20 cellular contexts compared by ENCODE assay signal in genomic region chr5:76406567-76407155, GRCh38. TPM values are rescaled to one million over a fixed set of nuclear protein-coding genes. Genes with fewer than 3 reads are reported as not detected.
DNase-seq lines count a peak whose midpoint lies in the region; ATAC-seq and TF ChIP-seq lines count a peak whose summit lies in the region.
"Had no signal": no experiment of that assay in that cellular context is flagged by ENCODE, and none has a peak within 500 bp of the region (broad histone marks: within the 10 kb centered on the region; RNA-seq: fewer than 3 reads in every experiment).

No MANE protein-coding gene starts in this region.

- peak overlapping the region; percentile 50 for H3K4me3 Mint-ChIP-seq in T-helper 17 cell

- no peak for TF ChIP-seq CTCF in lower lobe of right lung (IDR thresholded peaks at IDR 0.05)

- H3K36me3 ChIP-seq in lower lobe of right lung: no peaks in the 10 kb centered on the region
- H3K36me3 ChIP-seq: ascending aorta, upper lobe of left lung had no signal

- H3K27me3 Mint-ChIP-seq in T-helper 17 cell: no peaks in the 10 kb centered on the region

- intact Hi-C loops in lower lobe of right lung (cut with DNase I): no loop called here

- H3K36me3 Mint-ChIP-seq in T-helper 17 cell (ENCODE audit: low read depth): peaks cover 7% of the 10 kb centered on the region

- H3K27ac Mint-ChIP-seq in T-helper 17 cell: peak overlapping the region; percentile 99

- H3K4me1 ChIP-seq in lower lobe of right lung: peaks cover 26% of the 10 kb centered on the region
- H3K4me1 ChIP-seq: ascending aorta had no signal

- ATAC-seq in T-helper 17 cell (no peak), lower lobe of right lung (no peak), HG03521 (IDR thresholded peaks at IDR 0.05; ENCODE audit: unreplicated experiment) (no peak)
- ATAC-seq: sciatic nerve had no signal

- H3K4me3 ChIP-seq in lower lobe of right lung: no peak overlapping the region
- H3K4me3 ChIP-seq: ascending aorta, upper lobe of left lung had no signal

- H3K4me1 Mint-ChIP-seq in T-helper 17 cell: peaks cover 69% of the 10 kb centered on the region

- no peaks in the 10 kb centered on the region for H3K27me3 ChIP-seq in lower lobe of right lung (ENCODE audit: low read depth)
- H3K27me3 ChIP-seq: ascending aorta, upper lobe of left lung had no signal

- in situ Hi-C loops in KBM-7 (cut with MboI; ENCODE audit: low pct_unique_long_range_greater_than_20kb, low sequenced_read_pairs): no loop called here

- H3K9me3 ChIP-seq in T-helper 17 cell (ENCODE audit: control insufficient read depth, low read length, poor library complexity, severe bottlenecking) (no peaks in the 10 kb centered on the region), lower lobe of right lung (no peaks in the 10 kb centered on the region)
- H3K9me3 ChIP-seq: ascending aorta, upper lobe of left lung had no signal

- DNase-seq in NOMO-1 treated with DMSO at 0.1 percent for 48 hours (lab: John Stamatoyannopoulos, UW; ENCODE audit: unreplicated experiment): peak; percentile 18
- no peak for DNase-seq in NOMO-1 (lab: John Stamatoyannopoulos, UW; ENCODE audit: unreplicated experiment in 2 of 2)
- DNase-seq in KBM-7: peak; percentile 41
- DNase-seq in T-helper 17 cell: no peak
- peak; percentile 50 for DNase-seq in lower lobe of right lung
- DNase-seq in GM19238 (ENCODE audit: insufficient read length, low spot score): no peak
- DNase-seq in iPS-NIHi7 (ENCODE audit: extremely low spot score): no peak
- DNase-seq: 8988T; activated CD4-positive, alpha-beta T cell treated with anti-CD3 and anti-CD28 coated beads for 48 hours; COR-L47; mammary epithelial cell; NCI-H1048; NCI-H526; stimulated activated CD4-positive, alpha-beta T cell treated with anti-CD3 and anti-CD28 coated beads, Interleukin-4, amount 100 ng/mL, for 4 hours; T-helper 9 cell had no signal

- H3K27ac ChIP-seq in lower lobe of right lung: no peak overlapping the region
- H3K27ac ChIP-seq: ascending aorta, epithelial cell of prostate had no signal

RNA-seq across cellular contexts. Expression of gene IQGAP2, which starts 3.6 kb away (rescaled TPM):
- total RNA-seq in T-helper 17 cell (100 to 1,000 TPM; 117 to 134 TPM), lower lobe of right lung (42.0 TPM)

Comparison
In these comparisons a context has a peak if more than half of its experiments do, and no peak if none do; other contexts are left out.
1. DNase-seq: peak in NOMO-1 treated with DMSO at 0.1 percent for 48 hours (single experiment), KBM-7 (single experiment) and lower lobe of right lung (single experiment); none in NOMO-1 (0 of 2), T-helper 17 cell (0 of 3), GM19238 (single experiment) and iPS-NIHi7 (single experiment).